In genomic region chrX:14528629-14529287, GRCh38 we compare ENCODE assay signal across 8 cellular contexts. TPM values are rescaled to one million over a fixed set of nuclear protein-coding genes. Genes with fewer than 3 reads are reported as not detected.
A peak's percentile ranks its signal among the peaks of the same experiment; 100 is the strongest.
DNase-seq lines count a peak whose midpoint lies in the region; ATAC-seq and TF ChIP-seq lines count a peak whose summit lies in the region.

No MANE protein-coding gene starts in this region.

- peaks cover 10% of the 10 kb centered on the region for H3K27me3 Mint-ChIP-seq in CD4-positive, CD25-positive, alpha-beta regulatory T cell

- peaks cover 0 to 3% (median 0%) of the 10 kb centered on the region in 4 donors for H3K4me1 Mint-ChIP-seq in CD4-positive, CD25-positive, alpha-beta regulatory T cell

- WGBS in tibial nerve, 2 donors = 4 to 22% methylated on average over 14 of the region's 14 CpGs

- no peak for TF ChIP-seq EP300 in tibial nerve (IDR thresholded peaks at IDR 0.05)

- H3K4me1 ChIP-seq in CD4-positive, CD25-positive, alpha-beta regulatory T cell (ENCODE audit: control insufficient read depth, insufficient read depth, low read length, poor library complexity, severe bottlenecking) = no peaks in the 10 kb centered on the region
- peaks cover 0 to 8% (median 0%) of the 10 kb centered on the region in 4 donors for H3K4me1 ChIP-seq in tibial nerve

- DNase-seq in CD4-positive, CD25-positive, alpha-beta regulatory T cell = peak in 2 of 3 donors; percentile 4 to 61
- DNase-seq in NCI-H2107 (lab: John Stamatoyannopoulos, UW) (peak; percentile 53), myocyte (ENCODE audit: low read depth) (peak; percentile 51), tibial nerve (ENCODE audit: low spot score in 2 of 2) (peak; percentile 15 to 61), OCI-M2 (lab: John Stamatoyannopoulos, UW; ENCODE audit: unreplicated experiment) (no peak)
- peak; percentile 64 to 71 for DNase-seq in activated CD4-positive, alpha-beta T cell treated with anti-CD3 and anti-CD28 coated beads, Interleukin-2, amount 50 U/mL, for 48 hours

- H3K36me3 Mint-ChIP-seq in CD4-positive, CD25-positive, alpha-beta regulatory T cell = no peaks in the 10 kb centered on the region

- H3K4me3 Mint-ChIP-seq in CD4-positive, CD25-positive, alpha-beta regulatory T cell = no peak overlapping the region

- ATAC-seq in CD4-positive, CD25-positive, alpha-beta regulatory T cell (ENCODE audit: low read depth in 2 of 2) = no peak
- ATAC-seq in GM19467 (IDR thresholded peaks at IDR 0.05; ENCODE audit: unreplicated experiment) (peak; percentile 73), esophagus mucosa (peak; percentile 48)

- H3K4me3 ChIP-seq in CD4-positive, CD25-positive, alpha-beta regulatory T cell (ENCODE audit: low read depth, low read length) = no peak overlapping the region
- H3K4me3 ChIP-seq in tibial nerve = peak overlapping the region in 1 of 4 donors; percentile 27

- H3K27ac Mint-ChIP-seq in CD4-positive, CD25-positive, alpha-beta regulatory T cell = no peak overlapping the region

- no peaks in the 10 kb centered on the region for H3K27me3 ChIP-seq in CD4-positive, CD25-positive, alpha-beta regulatory T cell (ENCODE audit: control insufficient read depth, insufficient read depth, low read length)
- no peaks in the 10 kb centered on the region for H3K27me3 ChIP-seq in tibial nerve

- peaks cover 0 to 4% (median 0%) of the 10 kb centered on the region in 7 donors for H3K9me3 Mint-ChIP-seq in CD4-positive, CD25-positive, alpha-beta regulatory T cell

- TF ChIP-seq CTCF in tibial nerve (IDR thresholded peaks at IDR 0.05) = peak in 4 of 5 experiments; percentile 8 to 39 (median 24)

- H3K27ac ChIP-seq in CD4-positive, CD25-positive, alpha-beta regulatory T cell (ENCODE audit: insufficient read depth, low read length, poor library complexity, severe bottlenecking) = no peak overlapping the region
- no peak overlapping the region for H3K27ac ChIP-seq in tibial nerve

- TF ChIP-seq POLR2A in tibial nerve (IDR thresholded peaks at IDR 0.05) = no peak

- no peaks in the 10 kb centered on the region for H3K9me3 ChIP-seq in CD4-positive, CD25-positive, alpha-beta regulatory T cell (ENCODE audit: control insufficient read depth in 2 of 2, low read length in 2 of 2)
- H3K9me3 ChIP-seq in tibial nerve = no peaks in the 10 kb centered on the region

- H3K36me3 ChIP-seq in CD4-positive, CD25-positive, alpha-beta regulatory T cell (ENCODE audit: control insufficient read depth, insufficient read depth, low read length) = no peaks in the 10 kb centered on the region
- no peaks in the 10 kb centered on the region for H3K36me3 ChIP-seq in tibial nerve

RNA-seq across cellular contexts. Expression of gene GLRA2, which starts 0.6 kb away (rescaled TPM):
- total RNA-seq in CD4-positive, CD25-positive, alpha-beta regulatory T cell = not detected
- not detected for polyA plus RNA-seq in CD4-positive, CD25-positive, alpha-beta regulatory T cell
- not detected for total RNA-seq in esophagus mucosa
- total RNA-seq in myocyte = not detected in 2 replicates
- polyA plus RNA-seq in myocyte (2012) = not detected
- not detected for total RNA-seq in tibial nerve

Comparison
In these comparisons a context has a peak if more than half of its experiments do, and no peak if none do; other contexts are left out.
1. ATAC-seq: peak in GM19467 (single experiment) and esophagus mucosa (single experiment); none in CD4-positive, CD25-positive, alpha-beta regulatory T cell (0 of 2).